In the genomic region with DNA sequence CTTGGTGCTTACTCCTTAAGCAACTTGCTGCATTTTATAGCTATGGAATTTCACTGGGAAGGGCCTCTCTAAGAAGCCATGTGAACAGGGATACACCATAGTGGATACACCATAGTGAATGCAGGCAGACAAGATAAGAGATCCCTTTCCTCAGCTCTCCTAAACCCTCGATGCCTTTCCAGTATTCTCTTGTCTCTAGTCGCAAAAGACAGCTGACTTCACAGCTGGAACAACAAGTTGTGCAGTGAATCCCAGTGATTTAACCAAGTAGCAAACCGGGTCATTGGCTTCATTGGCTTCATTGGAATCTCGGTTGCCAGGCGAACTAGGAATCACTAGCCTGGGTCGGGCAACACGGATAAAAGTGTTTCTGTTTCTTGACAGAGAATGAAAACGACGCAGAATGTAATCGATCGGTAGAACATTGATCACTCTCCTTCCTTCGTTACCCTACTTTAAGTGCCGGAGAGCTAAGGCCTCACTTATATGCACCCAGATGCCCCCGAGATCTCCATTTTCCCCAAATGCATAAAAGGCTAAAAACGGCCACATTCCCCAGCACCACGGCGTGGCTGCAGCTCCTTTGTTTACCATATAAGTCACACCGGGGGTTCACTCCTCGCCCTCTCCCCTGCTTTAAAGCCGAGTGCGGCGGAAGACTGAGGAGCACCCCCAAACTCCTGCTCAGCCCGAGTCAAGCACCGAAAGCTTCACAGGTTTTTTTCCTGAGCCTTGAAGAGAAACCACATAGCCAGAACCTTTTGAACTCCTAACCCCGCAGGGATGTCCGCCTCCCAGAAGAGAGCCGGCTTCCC, we compare ENCODE assay signal across 10 cellular contexts. TPM values are rescaled to one million over a fixed set of nuclear protein-coding genes. Genes with fewer than 3 reads are reported as not detected.
A peak's percentile ranks its signal among the peaks of the same experiment; 100 is the strongest.
DNase-seq lines count a peak whose midpoint lies in the region; ATAC-seq and TF ChIP-seq lines count a peak whose summit lies in the region.
"Had no signal": no experiment of that assay in that cellular context is flagged by ENCODE, and none has a peak within 500 bp of the region (broad histone marks: within the 10 kb centered on the region; RNA-seq: fewer than 3 reads in every experiment).

No MANE protein-coding gene starts in this region.

- peak overlapping the region; percentile 36; the same call in 1 of the 2 replicates for H2BK120ac ChIP-seq in IMR-90 (ENCODE audit: low read depth, low read length)

- TF ChIP-seq POLR2A in IMR-90 (IDR thresholded peaks at IDR 0.05; ENCODE audit: low read depth, low read length): no peak

- H3K18ac ChIP-seq in IMR-90 (ENCODE audit: low read depth, low read length): peak overlapping the region; percentile 55; the same call in 1 of the 2 replicates

- H3K4me2 ChIP-seq in IMR-90 (ENCODE audit: low read depth, low read length): peak overlapping the region; percentile 87

- H3K9me3 ChIP-seq in IMR-90 (ENCODE audit: control insufficient read depth, insufficient read depth, low read length): no peaks in the 10 kb centered on the region

- in situ Hi-C loops in IMR-90 (cut with MboI; ENCODE audit: low sequenced_read_pairs): loop anchor here (10.0 kb wide), 1 partner anchor 224 kb away; no protein-coding TSS in a partner anchor

- H3K4me3 Mint-ChIP-seq in stimulated activated naive B cell treated with anti-CD40 and anti-IgM and Interleukin-4, amounts not matched to agents 10 μg/mL and 1 μg/mL and 100 μg/mL, for 72 hours: peak overlapping the region; percentile 5 to 23

- BruUV-seq in IMR-90 (replicated peaks; lab: Mats Ljungman, UMichigan): TSS peak; percentile 62

- H2AK5ac ChIP-seq in IMR-90 (ENCODE audit: low read depth, low read length): no peak overlapping the region

- no peaks in the 10 kb centered on the region for H3K36me3 Mint-ChIP-seq in stimulated activated naive B cell treated with anti-CD40 and anti-IgM and Interleukin-4, amounts not matched to agents 10 μg/mL and 1 μg/mL and 100 μg/mL, for 72 hours

- CTCF ChIA-PET in IMR-90 (lab: Yijun Ruan, JAX): no interaction called here

- H3K4me1 Mint-ChIP-seq in stimulated activated naive B cell treated with anti-CD40 and anti-IgM and Interleukin-4, amounts not matched to agents 10 μg/mL and 1 μg/mL and 100 μg/mL, for 72 hours: peaks cover 6 to 16% of the 10 kb centered on the region in 2 donors

- TF ChIP-seq CTCF in IMR-90 (conservative IDR thresholded peaks at IDR 0.05; ENCODE audit: low read depth, low read length): no peak
- no peak for TF ChIP-seq CTCF in cardiac fibroblast (IDR thresholded peaks at IDR 0.05; ENCODE audit: low read depth, low read length)

- peak overlapping the region; percentile 16; the same call in 1 of the 2 replicates for H2BK20ac ChIP-seq in IMR-90 (ENCODE audit: low read depth, low read length)

- peak overlapping the region; percentile 52 to 66; a peak in 2 of 4 replicates for H4K8ac ChIP-seq in IMR-90 (ENCODE audit: low read depth in 2 of 2, low read length in 2 of 2)

- ATAC-seq in IMR-90 (ENCODE audit: low read depth): peak; percentile 30
- no peak for ATAC-seq in stimulated activated naive B cell treated with anti-CD40 and anti-IgM and Interleukin-4, amounts not matched to agents 10 μg/mL and 1 μg/mL and 100 μg/mL, for 72 hours (replicated peaks)
- no peak for ATAC-seq in HG03342 (IDR thresholded peaks at IDR 0.05; ENCODE audit: unreplicated experiment)
- ATAC-seq in GM21367 (IDR thresholded peaks at IDR 0.05; ENCODE audit: unreplicated experiment): no peak

- H4K5ac ChIP-seq in IMR-90 (ENCODE audit: low read depth, low read length): peak overlapping the region; percentile 44; the same call in 1 of the 2 replicates

- H3K23ac ChIP-seq in IMR-90 (ENCODE audit: low read depth, low read length): peak overlapping the region; percentile 67

- H3K4ac ChIP-seq in IMR-90 (ENCODE audit: low read depth, low read length): no peak overlapping the region; the same call in 1 of the 2 replicates

- H2AFZ ChIP-seq in IMR-90 (replicated peaks; ENCODE audit: low read length, poor library complexity): peak overlapping the region; percentile 94

- H2BK15ac ChIP-seq in IMR-90 (ENCODE audit: low read depth, low read length): peak overlapping the region; percentile 74; the same call in 1 of the 3 replicates

- H3K14ac ChIP-seq in IMR-90 (replicated peaks; ENCODE audit: low read depth, low read length): peak overlapping the region; percentile 10

- no peaks in the 10 kb centered on the region for H3K36me3 ChIP-seq in IMR-90 (ENCODE audit: control insufficient read depth, insufficient read depth, low read length)
- H3K36me3 ChIP-seq: adrenal gland had no signal

- H3K4me1 ChIP-seq in IMR-90 (ENCODE audit: control insufficient read depth, insufficient read depth, low read length): peaks cover 4% of the 10 kb centered on the region

- H2AK9ac ChIP-seq in IMR-90 (replicated peaks; ENCODE audit: low read depth, low read length, poor library complexity): no peak overlapping the region

- no peak for TF ChIP-seq RAD21 in IMR-90 (IDR thresholded peaks at IDR 0.05; ENCODE audit: low read length)

- H3K27ac ChIP-seq in IMR-90 (ENCODE audit: insufficient read depth, low read length): peak overlapping the region; percentile 4; the same call in 1 of the 2 replicates

- peaks cover 0 to 6% of the 10 kb centered on the region in 2 experiments; a peak in 1 of 4 replicates for H3K79me1 ChIP-seq in IMR-90 (ENCODE audit: low read depth in 1 of 2, low read length in 2 of 2)

- no peaks in the 10 kb centered on the region for H4K20me1 ChIP-seq in IMR-90 (ENCODE audit: insufficient read depth, low read length)

- H3K27me3 Mint-ChIP-seq in stimulated activated naive B cell treated with anti-CD40 and anti-IgM and Interleukin-4, amounts not matched to agents 10 μg/mL and 1 μg/mL and 100 μg/mL, for 72 hours: peaks cover 26 to 34% of the 10 kb centered on the region in 2 donors

- peak overlapping the region; percentile 40 for H2BK5ac ChIP-seq in IMR-90 (ENCODE audit: low read depth, low read length, poor library complexity, severe bottlenecking)

- peaks cover 6% of the 10 kb centered on the region for H3K9me1 ChIP-seq in IMR-90 (ENCODE audit: insufficient read depth, low read length)

- POLR2A ChIA-PET in IMR-90 (lab: Charles Lee; ENCODE audit: unreplicated experiment): no interaction called here

- peak; percentile 50 for DNase-seq in IMR-90
- DNase-seq in cardiac fibroblast (ENCODE audit: low read depth in 2 of 2): peak; percentile 51 to 59
- DNase-seq in kidney tubule cell (ENCODE audit: low spot score): peak; percentile 30
- DNase-seq in stimulated activated naive B cell treated with anti-CD40 and anti-IgM and Interleukin-4, amounts not matched to agents 10 μg/mL and 1 μg/mL and 100 μg/mL, for 72 hours: no peak
- no peak for DNase-seq in KG1 (lab: John Stamatoyannopoulos, UW)
- DNase-seq in SW 1271 (lab: John Stamatoyannopoulos, UW): no peak
- DNase-seq: NCI-H446 had no signal

- no peaks in the 10 kb centered on the region for H3K27me3 ChIP-seq in IMR-90 (ENCODE audit: control insufficient read depth, insufficient read depth, low read length)

- dilution Hi-C loops in IMR-90 (cut with HindIII; ENCODE audit: low sequenced_read_pairs, unreplicated experiment): no loop called here

- peak overlapping the region; percentile 44 for H3K9ac ChIP-seq in IMR-90 (ENCODE audit: low read depth, low read length)

- H3K27ac Mint-ChIP-seq in stimulated activated naive B cell treated with anti-CD40 and anti-IgM and Interleukin-4, amounts not matched to agents 10 μg/mL and 1 μg/mL and 100 μg/mL, for 72 hours: no peak overlapping the region

- H4K91ac ChIP-seq in IMR-90 (ENCODE audit: insufficient read depth, low read depth, low read length): no peak overlapping the region

- intact Hi-C loops in IMR-90 (cut with micrococcal nuclease): no loop called here

- H3K9me3 Mint-ChIP-seq in stimulated activated naive B cell treated with anti-CD40 and anti-IgM and Interleukin-4, amounts not matched to agents 10 μg/mL and 1 μg/mL and 100 μg/mL, for 72 hours: peaks cover 1 to 3% of the 10 kb centered on the region in 2 donors

- peak overlapping the region; percentile 2; the same call in 1 of the 2 replicates for H3K56ac ChIP-seq in IMR-90 (ENCODE audit: extremely low read depth, insufficient read depth, low read length)

- H3K4me3 ChIP-seq in IMR-90 (ENCODE audit: insufficient read depth, low read depth, low read length) (peak overlapping the region; percentile 55), cardiac fibroblast (replicated peaks in 1 of 2; ENCODE audit: low read depth in 2 of 2, low read length in 2 of 2) (peak overlapping the region; percentile 71 to 86)

- 13% methylated on average over 16 of the region's 27 CpGs; no CpG with 5 or more reads in 1 of the 2 experiments for WGBS in IMR-90 (ENCODE audit: extremely low coverage in 2 of 2, insufficient read length in 1 of 2), 2 experiments

TF ChIP-seq in IMR-90, 13 proteins besides CTCF, POLR2A, EP300 and RAD21 (continues in another document):
- no peak for TF ChIP-seq CEBPB (IDR thresholded peaks at IDR 0.05; ENCODE audit: low read depth, low read length)
- TF ChIP-seq, protein P1, sequence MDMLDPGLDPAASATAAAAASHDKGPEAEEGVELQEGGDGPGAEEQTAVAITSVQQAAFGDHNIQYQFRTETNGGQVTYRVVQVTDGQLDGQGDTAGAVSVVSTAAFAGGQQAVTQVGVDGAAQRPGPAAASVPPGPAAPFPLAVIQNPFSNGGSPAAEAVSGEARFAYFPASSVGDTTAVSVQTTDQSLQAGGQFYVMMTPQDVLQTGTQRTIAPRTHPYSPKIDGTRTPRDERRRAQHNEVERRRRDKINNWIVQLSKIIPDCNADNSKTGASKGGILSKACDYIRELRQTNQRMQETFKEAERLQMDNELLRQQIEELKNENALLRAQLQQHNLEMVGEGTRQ (IDR thresholded peaks at IDR 0.05; ENCODE audit: low read depth, low read length): no peak
- no peak for TF ChIP-seq MAZ (IDR thresholded peaks at IDR 0.05; ENCODE audit: borderline replicate concordance, low read depth, low read length)
- TF ChIP-seq BHLHE40 (IDR thresholded peaks at IDR 0.05; ENCODE audit: low read depth, low read length): no peak
- no peak for TF ChIP-seq FOS (IDR thresholded peaks at IDR 0.05; ENCODE audit: low read depth, low read length)
- no peak for TF ChIP-seq SMC3 (IDR thresholded peaks at IDR 0.05; ENCODE audit: low read depth, low read length)
- TF ChIP-seq MXI1 (IDR thresholded peaks at IDR 0.05; ENCODE audit: borderline replicate concordance, low read depth, low read length): no peak
- no peak for TF ChIP-seq CHD1 (IDR thresholded peaks at IDR 0.05; ENCODE audit: low read depth, low read length)
- no peak for TF ChIP-seq NFE2L2 (IDR thresholded peaks at IDR 0.05; ENCODE audit: low read depth, low read length)
- no peak for TF ChIP-seq RCOR1 (IDR thresholded peaks at IDR 0.05; ENCODE audit: insufficient replicate concordance, low read length)
- TF ChIP-seq RFX5 (IDR thresholded peaks at IDR 0.05; ENCODE audit: low read depth, low read length): no peak

RNA-seq across cellular contexts. Expression of a gene that starts 0.7 kb away (rescaled TPM):
- total RNA-seq in IMR-90 (2012; rRNA removed): 5.2 and 5.3 TPM in 2 replicates
- 1.4 and 1.9 TPM in 2 replicates for polyA plus RNA-seq in IMR-90 (2012; rRNA removed)
- 0.42 and 0.45 TPM in 2 replicates for polyA plus RNA-seq in IMR-90 (2012; cell fraction: cytosol; rRNA removed)
- 0.39 and 1.9 TPM in 2 replicates for polyA plus RNA-seq in IMR-90 (2012; cell fraction: nucleus; rRNA removed; ENCODE audit: low replicate concordance)

Comparison
In these comparisons a context has a peak if more than half of its experiments do, and no peak if none do; other contexts are left out.
1. DNase-seq: peak in IMR-90 (single experiment), cardiac fibroblast (2 of 2) and kidney tubule cell (single experiment); none in stimulated activated naive B cell treated with anti-CD40 and anti-IgM and Interleukin-4, amounts not matched to agents 10 μg/mL and 1 μg/mL and 100 μg/mL, for 72 hours (single experiment), KG1 (single experiment) and SW 1271 (0 of 2).